In genomic region chr15:31440216-31440615, GRCh38 we compare ENCODE assay signal across 8 cellular contexts.
DNase-seq lines count a peak whose midpoint lies in the region; ATAC-seq and TF ChIP-seq lines count a peak whose summit lies in the region.
"Not testable (repeated sequence)": the region's sequence is repeated elsewhere in the genome, so short reads cannot be mapped to it uniquely, and the experiment has no call there.

No MANE protein-coding gene starts in this region.

- TF ChIP-seq CTCF in Calu3 (IDR thresholded peaks at IDR 0.05; ENCODE audit: unreplicated experiment); SU-DHL-6 (IDR thresholded peaks at IDR 0.05; ENCODE audit: insufficient read depth, low read length, poor library complexity, severe bottlenecking); heart right ventricle (IDR thresholded peaks at IDR 0.05); retinal pigment epithelial cell (conservative IDR thresholded peaks at IDR 0.05; ENCODE audit: low read depth, low read length); transverse colon (IDR thresholded peaks at IDR 0.05): not testable (repeated sequence)

- not testable (repeated sequence) for BruUV-seq in Calu3 (replicated peaks; lab: Mats Ljungman, UMichigan)

- not testable (repeated sequence) for H3K27ac Mint-ChIP-seq in Calu3 (ENCODE audit: unreplicated experiment)
- peak overlapping the region; percentile 16 for H3K27ac Mint-ChIP-seq in activated naive CD4-positive, alpha-beta T cell treated with anti-CD3 and anti-CD28 coated beads, Interleukin-2, amount 10 ng/mL, durations not matched to agents 7 days and 5 days

- H3K4me1 Mint-ChIP-seq in Calu3 (ENCODE audit: low read depth, unreplicated experiment), result not testable (repeated sequence)
- peaks cover 78% of the 10 kb centered on the region for H3K4me1 Mint-ChIP-seq in activated naive CD4-positive, alpha-beta T cell treated with anti-CD3 and anti-CD28 coated beads, Interleukin-2, amount 10 ng/mL, durations not matched to agents 7 days and 5 days

- H3K4me3 Mint-ChIP-seq in Calu3 (ENCODE audit: low read depth, unreplicated experiment), result peak overlapping the region; percentile 32
- peak overlapping the region; percentile 75 for H3K4me3 Mint-ChIP-seq in activated naive CD4-positive, alpha-beta T cell treated with anti-CD3 and anti-CD28 coated beads, Interleukin-2, amount 10 ng/mL, durations not matched to agents 7 days and 5 days

- TF ChIP-seq POLR2A in transverse colon (IDR thresholded peaks at IDR 0.05), result not testable (repeated sequence)

- in situ Hi-C loops in transverse colon (cut with MboI; ENCODE audit: low pct_ligation_motif_present in 1 of 4, low pct_unique_long_range_greater_than_20kb in 1 of 4, low sequenced_read_pairs in 3 of 4), result loop anchor here in 2 of 4 donors (25.0 kb wide), 1 partner anchor 228 kb away; no protein-coding TSS in a partner anchor

- peak overlapping the region; percentile 44 for H3K4me2 ChIP-seq in SU-DHL-6 (ENCODE audit: low read depth, low read length, poor library complexity, severe bottlenecking)

- not testable (repeated sequence) for H3K9me3 Mint-ChIP-seq in Calu3 (ENCODE audit: low read depth, unreplicated experiment); activated naive CD4-positive, alpha-beta T cell treated with anti-CD3 and anti-CD28 coated beads, Interleukin-2, amount 10 ng/mL, durations not matched to agents 7 days and 5 days

- H3K79me2 ChIP-seq in SU-DHL-6 (ENCODE audit: insufficient read depth, low read length), result not testable (repeated sequence)

- not testable (repeated sequence) for H2AFZ ChIP-seq in SU-DHL-6 (ENCODE audit: low read depth, low read length, severe bottlenecking)

- H3K9ac ChIP-seq in SU-DHL-6 (ENCODE audit: low read length) (peak overlapping the region; percentile 31; the same call in 1 of the 2 replicates), duodenal mucosa (ENCODE audit: low read depth in 1 of 2, low read length in 2 of 2) (peak overlapping the region; percentile 30 to 39), mucosa of rectum (ENCODE audit: low read depth in 1 of 2, low read length in 2 of 2) (peak overlapping the region; percentile 56 to 62)

- peaks cover 30 to 37% of the 10 kb centered on the region in 2 donors for H3K4me1 ChIP-seq in duodenal mucosa (ENCODE audit: control insufficient read depth in 1 of 2, insufficient read depth in 2 of 2, low read length in 2 of 2)
- H3K4me1 ChIP-seq in heart right ventricle, result peaks cover 0 to 68% (median 24%) of the 10 kb centered on the region in 9 donors
- peaks cover 20 to 41% of the 10 kb centered on the region in 2 donors for H3K4me1 ChIP-seq in mucosa of rectum (ENCODE audit: control insufficient read depth in 2 of 2, insufficient read depth in 2 of 2, low read length in 2 of 2)
- H3K4me1 ChIP-seq in transverse colon, result peaks cover 13 to 57% (median 33%) of the 10 kb centered on the region in 4 donors

- H4K20me1 ChIP-seq in SU-DHL-6 (ENCODE audit: low read depth, low read length), result not testable (repeated sequence)

- H3K27me3 Mint-ChIP-seq in Calu3 (ENCODE audit: unreplicated experiment); activated naive CD4-positive, alpha-beta T cell treated with anti-CD3 and anti-CD28 coated beads, Interleukin-2, amount 10 ng/mL, durations not matched to agents 7 days and 5 days: not testable (repeated sequence)

- H3K36me3 Mint-ChIP-seq in Calu3 (ENCODE audit: insufficient read depth, unreplicated experiment); activated naive CD4-positive, alpha-beta T cell treated with anti-CD3 and anti-CD28 coated beads, Interleukin-2, amount 10 ng/mL, durations not matched to agents 7 days and 5 days: not testable (repeated sequence)

- H3K4me3 ChIP-seq in SU-DHL-6 (ENCODE audit: insufficient read depth, low read length, poor library complexity, severe bottlenecking), result not testable (repeated sequence)
- H3K4me3 ChIP-seq in duodenal mucosa (ENCODE audit: low read depth in 1 of 2, low read length in 2 of 2), result peak overlapping the region; percentile 61 to 64
- H3K4me3 ChIP-seq in heart right ventricle, result peak overlapping the region; percentile 56 to 82 (median 74)
- peak overlapping the region; percentile 59 to 61 for H3K4me3 ChIP-seq in mucosa of rectum (ENCODE audit: low read length in 2 of 2)
- H3K4me3 ChIP-seq in retinal pigment epithelial cell (ENCODE audit: low read length), result peak overlapping the region; percentile 41
- H3K4me3 ChIP-seq in transverse colon, result peak overlapping the region in 3 of 4 donors; percentile 43 to 67 (median 47)

- CTCF ChIA-PET in Calu3 (lab: Charles Lee), result not testable (repeated sequence)
- CTCF ChIA-PET in activated naive CD4-positive, alpha-beta T cell treated with anti-CD3 and anti-CD28 coated beads, Interleukin-2, amount 10 ng/mL, durations not matched to agents 7 days and 5 days (lab: Charles Lee), result interaction anchor here (0.6 to 10.5 kb wide), 16 partner anchors 8 to 429 kb away, joined by 3 to 208 read pairs (median 3); no protein-coding TSS in a partner anchor

- not testable (repeated sequence) for ATAC-seq in heart right ventricle

- H3K36me3 ChIP-seq in SU-DHL-6 (ENCODE audit: low read length); duodenal mucosa (ENCODE audit: control insufficient read depth in 1 of 2, insufficient read depth in 2 of 2, low read length in 2 of 2); heart right ventricle; mucosa of rectum (ENCODE audit: control insufficient read depth in 2 of 2, insufficient read depth in 2 of 2, low read length in 2 of 2); transverse colon: not testable (repeated sequence)

- not testable (repeated sequence) for H3K27ac ChIP-seq in SU-DHL-6 (ENCODE audit: low read depth, low read length); duodenal mucosa (ENCODE audit: low read depth, low read length)
- H3K27ac ChIP-seq in heart right ventricle (peak overlapping the region in 8 of 10 donors; percentile 61 to 95 (median 87)), mucosa of rectum (ENCODE audit: low read depth in 2 of 2, low read length in 2 of 2) (peak overlapping the region; percentile 20 to 54), transverse colon (peak overlapping the region; percentile 65 to 82 (median 74))

- intact Hi-C loops in Calu3 (cut with micrococcal nuclease; ENCODE audit: unreplicated experiment); transverse colon (cut with DNase I; ENCODE audit: low total_unique reads): not testable (repeated sequence)
- intact Hi-C loops in heart right ventricle (cut with DNase I), result loop anchor here in 1 of 10 donors (5.0 kb wide), 1 partner anchor 47 kb away; no protein-coding TSS in a partner anchor

- not testable (repeated sequence) for H3K9me2 ChIP-seq in SU-DHL-6 (replicated peaks; ENCODE audit: insufficient read depth, low read length)

- TF ChIP-seq EP300 in transverse colon (IDR thresholded peaks at IDR 0.05; ENCODE audit: low read depth), result not testable (repeated sequence)

- not testable (repeated sequence) for H3K27me3 ChIP-seq in SU-DHL-6 (ENCODE audit: low read length); duodenal mucosa (ENCODE audit: control insufficient read depth in 1 of 2, insufficient read depth in 2 of 2, low read length in 2 of 2); heart right ventricle; mucosa of rectum (ENCODE audit: control insufficient read depth in 2 of 2, insufficient read depth in 2 of 2, low read length in 2 of 2); transverse colon

- 96 to 99% methylated on average over 20 of the region's 20 CpGs for WGBS in heart right ventricle, 2 donors
- 96 to 100% methylated on average over 2 to 20 of the region's 20 CpGs for WGBS in transverse colon (ENCODE audit: low coverage in 1 of 2), 2 donors

- not testable (repeated sequence) for DNase-seq in Calu3; activated naive CD4-positive, alpha-beta T cell treated with anti-CD3 and anti-CD28 coated beads, Interleukin-2, amount 10 ng/mL, durations not matched to agents 7 days and 5 days; heart right ventricle; retinal pigment epithelial cell (ENCODE audit: low read depth); transverse colon

- not testable (repeated sequence) for H3K9me3 ChIP-seq in SU-DHL-6 (ENCODE audit: insufficient read depth, low read length); duodenal mucosa (ENCODE audit: control insufficient read depth in 1 of 2, low read length in 2 of 2); heart right ventricle; mucosa of rectum (ENCODE audit: control insufficient read depth in 2 of 2, low read length in 2 of 2); transverse colon

- H3F3A ChIP-seq in SU-DHL-6 (ENCODE audit: insufficient read depth), result not testable (repeated sequence)
